Comparison of ENCODE assay signal across 17 cellular contexts in genomic region chr4:130849985-130850632, GRCh38.
DNase-seq lines count a peak whose midpoint lies in the region.
"Had no signal": no experiment of that assay in that cellular context is flagged by ENCODE, and none has a peak within 500 bp of the region (broad histone marks: within the 10 kb centered on the region; RNA-seq: fewer than 3 reads in every experiment).

No MANE protein-coding gene starts in this region.

- intact Hi-C loops in posterior vena cava (cut with DNase I), result no loop called here

- no peaks in the 10 kb centered on the region for H3K9me3 ChIP-seq in adipocyte (ENCODE audit: control insufficient read depth, low read length)
- H3K9me3 ChIP-seq: right atrium auricular region had no signal

- H3K27me3 ChIP-seq in adipocyte (replicated peaks; ENCODE audit: control insufficient read depth, insufficient read depth, low read length), result no peaks in the 10 kb centered on the region
- H3K27me3 ChIP-seq: right atrium auricular region had no signal

- H3K4me3 Mint-ChIP-seq in activated naive CD4-positive, alpha-beta T cell treated with anti-CD3 and anti-CD28 coated beads, Interleukin-2, amount 10 ng/mL, durations not matched to agents 7 days and 5 days, result no peak overlapping the region
- H3K4me3 Mint-ChIP-seq: activated CD4-positive, alpha-beta T cell treated with anti-CD3 and anti-CD28 coated beads, Interleukin-2, amount 10 ng/mL, durations not matched to agents 24 days and 14 days; activated naive CD4-positive, alpha-beta T cell treated with anti-CD3 and anti-CD28 coated beads for 36 hours; neural crest cell had no signal

- H3K4me1 Mint-ChIP-seq in activated naive CD4-positive, alpha-beta T cell treated with anti-CD3 and anti-CD28 coated beads, Interleukin-2, amount 10 ng/mL, durations not matched to agents 7 days and 5 days, result no peaks in the 10 kb centered on the region
- H3K4me1 Mint-ChIP-seq: activated CD4-positive, alpha-beta T cell treated with anti-CD3 and anti-CD28 coated beads, Interleukin-2, amount 10 ng/mL, durations not matched to agents 24 days and 14 days; neural crest cell had no signal

- no peaks in the 10 kb centered on the region for H3K36me3 ChIP-seq in adipocyte (ENCODE audit: control insufficient read depth, insufficient read depth, low read length, severe bottlenecking)
- H3K36me3 ChIP-seq: right atrium auricular region had no signal

- no peaks in the 10 kb centered on the region for H3K27me3 Mint-ChIP-seq in activated naive CD4-positive, alpha-beta T cell treated with anti-CD3 and anti-CD28 coated beads, Interleukin-2, amount 10 ng/mL, durations not matched to agents 7 days and 5 days
- H3K27me3 Mint-ChIP-seq: activated CD4-positive, alpha-beta T cell treated with anti-CD3 and anti-CD28 coated beads, Interleukin-2, amount 10 ng/mL, durations not matched to agents 24 days and 14 days had no signal

- no peak overlapping the region for H3K9ac ChIP-seq in adipocyte (ENCODE audit: low read length)
- H3K9ac ChIP-seq: GM23248, KMS-11 had no signal

- DNase-seq in HT1080 (ENCODE audit: low read depth) (peak; percentile 6), adipocyte (ENCODE audit: low read depth) (peak; percentile 15), glomerular visceral epithelial cell (ENCODE audit: extremely low spot score) (peak; percentile 40), smooth muscle cell of the brain vasculature (ENCODE audit: low read depth, low spot score) (peak; percentile 20), posterior vena cava (ENCODE audit: low spot score) (no peak), COR-L47 (lab: John Stamatoyannopoulos, UW) (no peak)
- DNase-seq in activated naive CD4-positive, alpha-beta T cell treated with anti-CD3 and anti-CD28 coated beads, Interleukin-2, amount 10 ng/mL, durations not matched to agents 7 days and 5 days, result no peak
- DNase-seq: activated CD4-positive, alpha-beta T cell treated with anti-CD3 and anti-CD28 coated beads, Interleukin-2, amount 10 ng/mL, durations not matched to agents 24 days and 14 days; activated CD8-positive, alpha-beta memory T cell treated with anti-CD3 and anti-CD28 coated beads, Interleukin-2, amount 50 U/mL, for 48 hours; activated naive CD4-positive, alpha-beta T cell treated with anti-CD3 and anti-CD28 coated beads for 36 hours; AML-193; GM23248; NCI-H1092; NCI-H774 had no signal

- H3K4me3 ChIP-seq in adipocyte (ENCODE audit: low read length), result no peak overlapping the region
- H3K4me3 ChIP-seq: GM23248, right atrium auricular region had no signal

- peaks cover 8% of the 10 kb centered on the region for H3K4me1 ChIP-seq in adipocyte (ENCODE audit: control insufficient read depth, insufficient read depth, low read length)
- H3K4me1 ChIP-seq: right atrium auricular region had no signal

- CTCF ChIA-PET in activated naive CD4-positive, alpha-beta T cell treated with anti-CD3 and anti-CD28 coated beads, Interleukin-2, amount 10 ng/mL, durations not matched to agents 7 days and 5 days (lab: Charles Lee), result no interaction called here

- no peak overlapping the region for H3K27ac Mint-ChIP-seq in activated naive CD4-positive, alpha-beta T cell treated with anti-CD3 and anti-CD28 coated beads, Interleukin-2, amount 10 ng/mL, durations not matched to agents 7 days and 5 days
- H3K27ac Mint-ChIP-seq: activated CD4-positive, alpha-beta T cell treated with anti-CD3 and anti-CD28 coated beads, Interleukin-2, amount 10 ng/mL, durations not matched to agents 24 days and 14 days; activated naive CD4-positive, alpha-beta T cell treated with anti-CD3 and anti-CD28 coated beads for 36 hours had no signal

- no peaks in the 10 kb centered on the region for H3K36me3 Mint-ChIP-seq in activated naive CD4-positive, alpha-beta T cell treated with anti-CD3 and anti-CD28 coated beads, Interleukin-2, amount 10 ng/mL, durations not matched to agents 7 days and 5 days

- H3K9me3 Mint-ChIP-seq in activated naive CD4-positive, alpha-beta T cell treated with anti-CD3 and anti-CD28 coated beads, Interleukin-2, amount 10 ng/mL, durations not matched to agents 7 days and 5 days, result peaks cover 18% of the 10 kb centered on the region
- H3K9me3 Mint-ChIP-seq: activated CD4-positive, alpha-beta T cell treated with anti-CD3 and anti-CD28 coated beads, Interleukin-2, amount 10 ng/mL, durations not matched to agents 24 days and 14 days had no signal

Comparison
In these comparisons a context has a peak if more than half of its experiments do, and no peak if none do; other contexts are left out.
1. DNase-seq: peak in HT1080 (single experiment), adipocyte (single experiment), glomerular visceral epithelial cell (single experiment) and smooth muscle cell of the brain vasculature (single experiment); none in posterior vena cava (single experiment), COR-L47 (single experiment) and activated naive CD4-positive, alpha-beta T cell treated with anti-CD3 and anti-CD28 coated beads, Interleukin-2, amount 10 ng/mL, durations not matched to agents 7 days and 5 days (single experiment).